Comparison of ENCODE assay signal across 8 cellular contexts in the genomic region with DNA sequence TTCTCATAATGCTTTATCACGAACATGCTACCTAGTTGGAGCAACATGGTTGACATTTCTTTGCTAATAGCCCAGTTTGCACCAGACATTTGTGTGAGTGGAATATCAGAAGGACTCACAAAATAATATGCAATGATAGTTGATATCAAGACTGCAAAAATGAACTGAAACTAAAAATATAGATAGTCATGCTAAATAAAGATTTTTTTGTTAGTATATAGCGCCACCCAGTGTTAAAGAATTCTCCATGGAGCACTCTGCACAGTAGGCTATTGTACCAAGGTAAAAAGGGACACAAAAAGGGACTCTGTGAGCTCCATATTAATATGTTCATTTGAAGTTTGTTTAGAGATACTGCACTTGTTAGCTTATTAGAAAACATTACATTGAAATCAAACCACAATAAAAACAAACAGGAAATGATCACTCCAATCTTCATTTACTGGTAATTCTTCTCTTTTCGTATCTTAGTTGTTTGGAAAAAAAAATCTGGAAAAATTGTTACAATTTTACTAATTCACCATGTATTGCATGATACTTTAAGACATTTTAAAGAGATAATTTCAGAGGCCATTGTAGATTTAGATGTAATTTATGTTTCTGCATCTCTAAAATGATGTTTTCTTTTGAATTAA.
A peak's percentile ranks its signal among the peaks of the same experiment; 100 is the strongest.
DNase-seq lines count a peak whose midpoint lies in the region; ATAC-seq and TF ChIP-seq lines count a peak whose summit lies in the region.

No MANE protein-coding gene starts in this region.

- peak in 5 of 6 experiments; percentile 7 to 75 (median 67) for TF ChIP-seq CTCF in Peyer's patch (IDR thresholded peaks at IDR 0.05)

- no peak overlapping the region for H3K27ac ChIP-seq in Peyer's patch

- H3K36me3 Mint-ChIP-seq in activated T-cell treated with anti-CD3 and anti-CD28 coated beads, Interleukin-2, amount 50 U/mL, for 24 hours (ENCODE audit: low read depth), result no peaks in the 10 kb centered on the region

- H3K4me1 ChIP-seq in Peyer's patch, result peaks cover 0 to 4% (median 0%) of the 10 kb centered on the region in 4 donors

- H3K4me3 Mint-ChIP-seq in activated T-cell treated with anti-CD3 and anti-CD28 coated beads, Interleukin-2, amount 50 U/mL, for 24 hours, result no peak overlapping the region

- H3K27me3 Mint-ChIP-seq in activated T-cell treated with anti-CD3 and anti-CD28 coated beads, Interleukin-2, amount 50 U/mL, for 24 hours, result no peaks in the 10 kb centered on the region

- TF ChIP-seq POLR2A in Peyer's patch (IDR thresholded peaks at IDR 0.05), result no peak

- no peaks in the 10 kb centered on the region for H3K36me3 ChIP-seq in Peyer's patch

- peak; percentile 77 for DNase-seq in DMS53 (lab: John Stamatoyannopoulos, UW)
- DNase-seq in HT1080 (ENCODE audit: low read depth), result peak; percentile 65
- DNase-seq in Peyer's patch, result no peak
- DNase-seq in pons (ENCODE audit: low spot score), result peak; percentile 88
- DNase-seq in activated T-cell treated with anti-CD3 and anti-CD28 coated beads, Interleukin-2, amount 50 U/mL, for 24 hours, result no peak

- ATAC-seq in esophagus mucosa, result peak; percentile 54
- ATAC-seq in HG03045 (IDR thresholded peaks at IDR 0.05; ENCODE audit: unreplicated experiment), result no peak
- no peak for ATAC-seq in HG03354 (IDR thresholded peaks at IDR 0.05; ENCODE audit: poor library complexity, severe bottlenecking, unreplicated experiment)

- no peak overlapping the region for H3K27ac Mint-ChIP-seq in activated T-cell treated with anti-CD3 and anti-CD28 coated beads, Interleukin-2, amount 50 U/mL, for 24 hours

- no peaks in the 10 kb centered on the region for H3K4me1 Mint-ChIP-seq in activated T-cell treated with anti-CD3 and anti-CD28 coated beads, Interleukin-2, amount 50 U/mL, for 24 hours (ENCODE audit: low read depth)

- H3K27me3 ChIP-seq in Peyer's patch, result no peaks in the 10 kb centered on the region

- H3K9me3 Mint-ChIP-seq in activated T-cell treated with anti-CD3 and anti-CD28 coated beads, Interleukin-2, amount 50 U/mL, for 24 hours, result peaks cover 15% of the 10 kb centered on the region

- H3K4me3 ChIP-seq in Peyer's patch, result peak overlapping the region in 1 of 4 donors; percentile 37

- no peaks in the 10 kb centered on the region for H3K9me3 ChIP-seq in Peyer's patch

Comparison
In these comparisons a context has a peak if more than half of its experiments do, and no peak if none do; other contexts are left out.
1. DNase-seq: peak in DMS53 (single experiment), HT1080 (single experiment) and pons (single experiment); none in Peyer's patch (0 of 3) and activated T-cell treated with anti-CD3 and anti-CD28 coated beads, Interleukin-2, amount 50 U/mL, for 24 hours (single experiment).